In the genomic region with DNA sequence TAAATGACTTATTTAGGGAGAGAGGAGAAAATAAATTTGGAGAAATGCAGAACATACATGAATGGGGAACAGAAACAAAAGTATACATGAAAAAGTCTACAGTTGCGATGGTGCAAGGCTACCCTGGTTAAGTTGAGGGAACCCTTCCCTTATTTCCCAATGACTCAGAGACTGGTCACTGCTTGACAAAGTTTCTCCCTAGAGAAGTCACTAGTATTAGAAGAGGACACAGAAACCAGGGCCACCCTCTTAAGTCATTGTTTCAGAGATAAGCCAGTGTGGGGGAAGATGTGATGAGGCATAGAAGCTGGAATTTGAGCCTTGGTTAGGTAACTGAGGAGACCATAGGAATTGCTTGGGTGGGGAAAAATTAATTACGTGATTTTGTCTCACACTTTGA, we compare ENCODE assay signal across 13 cellular contexts. TPM values are rescaled to one million over a fixed set of nuclear protein-coding genes. Genes with fewer than 3 reads are reported as not detected.
A peak's percentile ranks its signal among the peaks of the same experiment; 100 is the strongest.
DNase-seq lines count a peak whose midpoint lies in the region; ATAC-seq and TF ChIP-seq lines count a peak whose summit lies in the region.
"Had no signal": no experiment of that assay in that cellular context is flagged by ENCODE, and none has a peak within 500 bp of the region (broad histone marks: within the 10 kb centered on the region; RNA-seq: fewer than 3 reads in every experiment).

No MANE protein-coding gene starts in this region.

- H3K9me3 ChIP-seq in PC-3 (ENCODE audit: low read length) (no peaks in the 10 kb centered on the region), smooth muscle cell (replicated peaks; ENCODE audit: low read depth) (no peaks in the 10 kb centered on the region)
- H3K9me3 ChIP-seq: Caco-2, colonic mucosa had no signal

- H3F3A ChIP-seq in PC-3 (ENCODE audit: low read length, unreplicated experiment): no peaks in the 10 kb centered on the region
- no peaks in the 10 kb centered on the region for H3F3A ChIP-seq in smooth muscle cell (ENCODE audit: low read depth)

- peak overlapping the region; percentile 66 for H3K9ac ChIP-seq in PC-3 (ENCODE audit: low read length)
- H3K9ac ChIP-seq in smooth muscle cell (ENCODE audit: low read depth): peak overlapping the region; percentile 66

- BruUV-seq in PC-3 (replicated peaks; lab: Mats Ljungman, UMichigan): no TSS peak

- H2AFZ ChIP-seq in PC-3 (ENCODE audit: low read length): no peak overlapping the region
- no peak overlapping the region for H2AFZ ChIP-seq in smooth muscle cell (ENCODE audit: low read depth)

- peaks cover 25% of the 10 kb centered on the region for H3K4me1 ChIP-seq in PC-3 (ENCODE audit: insufficient read depth, low read length)
- H3K4me1 ChIP-seq in smooth muscle cell (ENCODE audit: low read depth): no peaks in the 10 kb centered on the region
- H3K4me1 ChIP-seq: colonic mucosa had no signal

- H3K79me2 ChIP-seq in PC-3 (ENCODE audit: low read length): no peaks in the 10 kb centered on the region
- no peaks in the 10 kb centered on the region for H3K79me2 ChIP-seq in smooth muscle cell (ENCODE audit: low read depth)

- H4K20me1 ChIP-seq in PC-3 (ENCODE audit: low read length) (no peaks in the 10 kb centered on the region), smooth muscle cell (ENCODE audit: low read depth) (no peaks in the 10 kb centered on the region)

- CTCF ChIA-PET in PC-3 (lab: Charles Lee): no interaction called here

- ATAC-seq in PC-3 (peak; percentile 89), HG03097 (IDR thresholded peaks at IDR 0.05; ENCODE audit: low FRiP score, unreplicated experiment) (no peak)
- ATAC-seq: WTC11 had no signal

- intact Hi-C loops in PC-3 (cut with micrococcal nuclease): no loop called here

- DNase-seq in HL-60 (ENCODE audit: low read depth in 1 of 2, low spot score in 1 of 2) (peak; percentile 69 to 87), PC-3 (peak; percentile 91), epithelial cell of prostate (ENCODE audit: low read depth, low spot score) (no peak), smooth muscle cell (lab: John Stamatoyannopoulos, UW; ENCODE audit: unreplicated experiment) (no peak), DMS79 (lab: John Stamatoyannopoulos, UW) (no peak), NCI-H510A treated with DMSO at 0.1 percent for 48 hours (lab: John Stamatoyannopoulos, UW) (no peak)
- DNase-seq: activated CD8-positive, alpha-beta memory T cell treated with anti-CD3 and anti-CD28 coated beads, Interleukin-2, amount 50 U/mL, for 4 hours; Caco-2; colonic mucosa; naive B cell; NCI-H2029 treated with DMSO at 0.1 percent for 48 hours had no signal

- no peaks in the 10 kb centered on the region for H3K27me3 ChIP-seq in HL-60 (ENCODE audit: insufficient read depth, poor library complexity, severe bottlenecking)
- no peaks in the 10 kb centered on the region for H3K27me3 ChIP-seq in PC-3 (ENCODE audit: low read length)
- H3K27me3 ChIP-seq in smooth muscle cell (ENCODE audit: low read depth): no peaks in the 10 kb centered on the region
- H3K27me3 ChIP-seq: colonic mucosa had no signal

- H3K4me3 ChIP-seq in HL-60 (replicated peaks; ENCODE audit: insufficient read depth, low read length) (no peak overlapping the region), PC-3 (ENCODE audit: low read length) (peak overlapping the region; percentile 17; the same call in 1 of the 2 replicates), smooth muscle cell (no peak overlapping the region)
- H3K4me3 ChIP-seq: colonic mucosa had no signal

- H3K36me3 ChIP-seq in PC-3 (ENCODE audit: low read depth, low read length) (no peaks in the 10 kb centered on the region), smooth muscle cell (ENCODE audit: low read depth) (no peaks in the 10 kb centered on the region)
- H3K36me3 ChIP-seq: colonic mucosa had no signal

- no peak for TF ChIP-seq CTCF in HL-60 (IDR thresholded peaks at IDR 0.05; ENCODE audit: insufficient read depth, low read length)
- no peak for TF ChIP-seq CTCF in PC-3 (conservative IDR thresholded peaks at IDR 0.05; ENCODE audit: low read depth, low read length)
- no peak for TF ChIP-seq CTCF in smooth muscle cell (IDR thresholded peaks at IDR 0.05; ENCODE audit: borderline replicate concordance, insufficient read depth, poor library complexity, severe bottlenecking)

- no peaks in the 10 kb centered on the region for H3K9me2 ChIP-seq in PC-3 (replicated peaks; ENCODE audit: low read length)

- WGBS in smooth muscle cell (ENCODE audit: low lambda C conversion rate): 44% methylated on average over 2 of the region's 2 CpGs

- POLR2A ChIA-PET in PC-3 (lab: Charles Lee; ENCODE audit: unreplicated experiment): no interaction called here

- peak overlapping the region; percentile 64 for H3K4me2 ChIP-seq in PC-3 (ENCODE audit: low read length)
- peak overlapping the region; percentile 63 for H3K4me2 ChIP-seq in smooth muscle cell

- peak overlapping the region; percentile 82 for H3K27ac ChIP-seq in HL-60 (replicated peaks)
- peak overlapping the region; percentile 92 for H3K27ac ChIP-seq in PC-3 (ENCODE audit: low read length)
- peak overlapping the region; percentile 66 for H3K27ac ChIP-seq in epithelial cell of prostate
- H3K27ac ChIP-seq in smooth muscle cell (ENCODE audit: low read depth): peak overlapping the region; percentile 90
- H3K27ac ChIP-seq: colonic mucosa had no signal

RNA-seq across cellular contexts. Expression of gene EDN1, which starts 24.4 kb away (rescaled TPM):
- total RNA-seq in PC-3 (2014; rRNA removed) (21.9 and 25.6 TPM in 2 replicates), smooth muscle cell (20.0 and 22.0 TPM in 2 replicates)
- polyA plus RNA-seq in smooth muscle cell: 8.2 and 18.6 TPM in 2 replicates

Comparison
In these comparisons a context has a peak if more than half of its experiments do, and no peak if none do; other contexts are left out.
1. DNase-seq: peak in HL-60 (2 of 2) and PC-3 (single experiment); none in epithelial cell of prostate (single experiment), smooth muscle cell (single experiment), DMS79 (single experiment) and NCI-H510A treated with DMSO at 0.1 percent for 48 hours (single experiment).
2. Peak in every context shown above with its lines, with median percentiles within 50 percentile points of each other: H3K27ac ChIP-seq.